Comparison of ENCODE assay signal across 19 cellular contexts in genomic region chr21:42864812-42865211, GRCh38. TPM values are rescaled to one million over a fixed set of nuclear protein-coding genes. Genes with fewer than 3 reads are reported as not detected.
DNase-seq lines count a peak whose midpoint lies in the region; TF ChIP-seq lines count a peak whose summit lies in the region.
"Had no signal": no experiment of that assay in that cellular context is flagged by ENCODE, and none has a peak within 500 bp of the region (broad histone marks: within the 10 kb centered on the region; RNA-seq: fewer than 3 reads in every experiment).

No MANE protein-coding gene starts in this region.

- no peak for TF ChIP-seq CTCF in VCaP (conservative IDR thresholded peaks at IDR 0.05)
- TF ChIP-seq CTCF in progenitor cell of endocrine pancreas (IDR thresholded peaks at IDR 0.05; ENCODE audit: unreplicated experiment): no peak

- no peaks in the 10 kb centered on the region for H3K27me3 Mint-ChIP-seq in progenitor cell of endocrine pancreas
- H3K27me3 Mint-ChIP-seq: activated CD4-positive, alpha-beta memory T cell treated with anti-CD3 and anti-CD28 coated beads for 36 hours; CD8-positive, alpha-beta memory T cell; IgD-negative memory B cell had no signal

- H3K36me3 Mint-ChIP-seq in progenitor cell of endocrine pancreas (ENCODE audit: insufficient read depth): peaks cover 11% of the 10 kb centered on the region
- H3K36me3 Mint-ChIP-seq: IgD-negative memory B cell had no signal

- peak overlapping the region; percentile 24; the same call in 1 of the 2 replicates for H3K27ac ChIP-seq in VCaP
- H3K27ac ChIP-seq: 22Rv1, brain microvascular endothelial cell, pancreas had no signal

- peak; percentile 63 for DNase-seq in DMS 273 (lab: John Stamatoyannopoulos, UW; ENCODE audit: unreplicated experiment)
- no peak for DNase-seq in DMS 273 treated with DMSO at 0.1 percent for 48 hours (lab: John Stamatoyannopoulos, UW)
- DNase-seq in globus pallidus (ENCODE audit: low spot score): peak; percentile 54
- DNase-seq in progenitor cell of endocrine pancreas (ENCODE audit: low spot score, unreplicated experiment): no peak
- no peak for DNase-seq in UCSD-AML1 (lab: John Stamatoyannopoulos, UW; ENCODE audit: unreplicated experiment)
- no peak for DNase-seq in NCI-H2196 (lab: John Stamatoyannopoulos, UW; ENCODE audit: unreplicated experiment)
- no peak for DNase-seq in NK-92 (lab: John Stamatoyannopoulos, UW; ENCODE audit: unreplicated experiment)
- DNase-seq: activated CD4-positive, alpha-beta memory T cell treated with anti-CD3 and anti-CD28 coated beads for 36 hours; activated effector memory CD4-positive, alpha-beta T cell treated with anti-CD3 and anti-CD28 coated beads, Interleukin-2, amount 50 U/mL, for 16 hours; brain microvascular endothelial cell; CD8-positive, alpha-beta memory T cell; effector CD4-positive, alpha-beta T cell; mucosa of descending colon; MV-4-11; SHP77 treated with DMSO at 0.1 percent for 48 hours had no signal

- peak overlapping the region; percentile 79 for H3K27ac Mint-ChIP-seq in progenitor cell of endocrine pancreas
- H3K27ac Mint-ChIP-seq: activated CD4-positive, alpha-beta memory T cell treated with anti-CD3 and anti-CD28 coated beads for 36 hours; IgD-negative memory B cell had no signal

- H3K4me1 Mint-ChIP-seq in progenitor cell of endocrine pancreas (ENCODE audit: low read depth): no peaks in the 10 kb centered on the region

- no peak overlapping the region for H3K4me3 Mint-ChIP-seq in progenitor cell of endocrine pancreas (ENCODE audit: low read depth)
- H3K4me3 Mint-ChIP-seq: activated CD4-positive, alpha-beta memory T cell treated with anti-CD3 and anti-CD28 coated beads for 36 hours; CD8-positive, alpha-beta memory T cell; IgD-negative memory B cell had no signal

- no peaks in the 10 kb centered on the region for H3K9me3 Mint-ChIP-seq in progenitor cell of endocrine pancreas (ENCODE audit: low read depth)
- H3K9me3 Mint-ChIP-seq: activated CD4-positive, alpha-beta memory T cell treated with anti-CD3 and anti-CD28 coated beads for 36 hours; CD8-positive, alpha-beta memory T cell; IgD-negative memory B cell had no signal

RNA-seq across cellular contexts. Expression of gene WDR4, which starts 14.5 kb away (rescaled TPM):
- total RNA-seq in progenitor cell of endocrine pancreas: 21.4 and 22.5 TPM in 2 replicates

RNA-seq across cellular contexts. Expression of gene NDUFV3, which starts 28.3 kb away (rescaled TPM):
- 31.2 and 34.1 TPM in 2 replicates for total RNA-seq in progenitor cell of endocrine pancreas

Comparison
In these comparisons a context has a peak if more than half of its experiments do, and no peak if none do; other contexts are left out.
1. DNase-seq: peak in DMS 273 (single experiment) and globus pallidus (single experiment); none in DMS 273 treated with DMSO at 0.1 percent for 48 hours (single experiment), progenitor cell of endocrine pancreas (single experiment), UCSD-AML1 (single experiment), NCI-H2196 (single experiment) and NK-92 (single experiment).